Comparison of ENCODE assay signal across 18 cellular contexts in the genomic region with DNA sequence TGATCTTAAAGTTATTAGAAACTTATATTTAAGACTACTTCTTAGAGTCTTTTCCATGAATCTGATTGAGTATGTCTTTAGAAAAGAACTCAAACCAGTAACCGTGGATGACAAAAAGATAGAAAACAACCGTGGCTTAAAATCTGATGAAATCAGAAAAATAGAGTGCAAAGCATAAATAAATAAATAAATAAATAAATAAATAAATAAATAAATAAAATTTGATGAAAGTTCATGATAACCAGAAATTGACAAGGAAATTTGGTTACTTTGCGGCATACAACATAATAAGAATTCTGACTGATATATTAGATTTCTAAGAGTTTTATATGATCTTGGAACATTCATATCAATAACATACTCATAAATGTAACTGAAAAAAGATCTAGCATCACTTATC.
"Had no signal": no experiment of that assay in that cellular context is flagged by ENCODE, and none has a peak within 500 bp of the region (broad histone marks: within the 10 kb centered on the region; RNA-seq: fewer than 3 reads in every experiment).

No MANE protein-coding gene starts in this region.

- H3K27me3 ChIP-seq: foreskin keratinocyte, hepatocyte, spleen, stomach, transverse colon had no signal

- H3K9me3 ChIP-seq: stomach, thoracic aorta, transverse colon had no signal

- FAIRE-seq: endothelial cell of umbilical vein had no signal

- H3K4me3 ChIP-seq: hepatocyte, spleen, stomach, thoracic aorta, transverse colon had no signal

- ATAC-seq: foreskin keratinocyte; natural killer cell; sciatic nerve; stimulated activated naive B cell treated with anti-CD40 and anti-IgM and Interleukin-4, amounts not matched to agents 10 μg/mL and 1 μg/mL and 100 μg/mL, for 72 hours had no signal

- H3K4me2 ChIP-seq: hepatocyte had no signal

- H3K4me1 ChIP-seq: foreskin keratinocyte had no signal

- DNase-seq: erythroblast; foreskin keratinocyte; head of caudate nucleus; kidney glomerular epithelial cell; natural killer cell; posterior cingulate gyrus; spleen; stimulated activated CD4-positive, alpha-beta T cell treated with anti-CD3 and anti-CD28 coated beads, Interleukin-15, amount 100 ng/mL, for 24 hours; stimulated activated CD4-positive, alpha-beta T cell treated with anti-CD3 and anti-CD28 coated beads, Interleukin-1b, Interleukin-23, amount 100 ng/mL, for 48 hours; stimulated activated CD4-positive, alpha-beta T cell treated with anti-CD3 and anti-CD28 coated beads, Interleukin-4, amount 100 ng/mL, for 4 hours; stimulated activated naive B cell treated with anti-CD40 and anti-IgM and Interleukin-4, amounts not matched to agents 10 μg/mL and 1 μg/mL and 100 μg/mL, for 72 hours; stomach; substantia nigra; transverse colon had no signal

- H3K36me3 ChIP-seq: spleen, stomach, thoracic aorta, transverse colon had no signal

- H3K27ac ChIP-seq: foreskin keratinocyte, hepatocyte, stomach, thoracic aorta, transverse colon had no signal
